Comparison of ENCODE assay signal across 12 cellular contexts in genomic region chr1:209926045-209926444, GRCh38. TPM values are rescaled to one million over a fixed set of nuclear protein-coding genes. Genes with fewer than 3 reads are reported as not detected.
A peak's percentile ranks its signal among the peaks of the same experiment; 100 is the strongest.
DNase-seq lines count a peak whose midpoint lies in the region; ATAC-seq lines count a peak whose summit lies in the region.
"Had no signal": no experiment of that assay in that cellular context is flagged by ENCODE, and none has a peak within 500 bp of the region (broad histone marks: within the 10 kb centered on the region; RNA-seq: fewer than 3 reads in every experiment).

No MANE protein-coding gene starts in this region.

- DNase-seq in GM04503 (ENCODE audit: low read depth) (peak; percentile 50), NCI-H2107 (lab: John Stamatoyannopoulos, UW) (peak; percentile 81), astrocyte of the hippocampus (ENCODE audit: low read depth, low spot score) (peak; percentile 90), renal cortical epithelial cell (ENCODE audit: low read depth) (peak; percentile 89)
- no peak for DNase-seq in activated CD8-positive, alpha-beta memory T cell treated with anti-CD3 and anti-CD28 coated beads, Interleukin-2, amount 50 U/mL, for 4 hours
- DNase-seq: activated B cell treated with CpG ODN at 0.5 μM for 24 hours, body of pancreas, Kasumi-1, left cardiac atrium had no signal

- ATAC-seq in HG02852 (IDR thresholded peaks at IDR 0.05; ENCODE audit: unreplicated experiment) (no peak), HG03432 (IDR thresholded peaks at IDR 0.05; ENCODE audit: unreplicated experiment) (no peak), GM21528 (IDR thresholded peaks at IDR 0.05; ENCODE audit: low FRiP score, unreplicated experiment) (no peak)
- ATAC-seq: body of pancreas, left cardiac atrium had no signal

RNA-seq across cellular contexts. Expression of gene SYT14, which starts 12.0 kb away (rescaled TPM):
- total RNA-seq in renal cortical epithelial cell: 10.8 and 14.2 TPM in 2 replicates
- total RNA-seq: activated B cell treated with CpG ODN at 0.5 μM for 24 hours had no signal
